ENCODE assay signal across 22 cellular contexts in genomic region chr13:90415902-90416301, GRCh38.
DNase-seq lines count a peak whose midpoint lies in the region; ATAC-seq and TF ChIP-seq lines count a peak whose summit lies in the region.
"Had no signal": no experiment of that assay in that cellular context is flagged by ENCODE, and none has a peak within 500 bp of the region (broad histone marks: within the 10 kb centered on the region; RNA-seq: fewer than 3 reads in every experiment).

No MANE protein-coding gene starts in this region.

- no peaks in the 10 kb centered on the region for H3K9me2 ChIP-seq in GM23248 (ENCODE audit: insufficient read depth)

- no peaks in the 10 kb centered on the region for H3K36me3 Mint-ChIP-seq in activated CD4-positive, alpha-beta memory T cell treated with anti-CD3 and anti-CD28 coated beads, Interleukin-2, amount 10 ng/mL, durations not matched to agents 7 days and 5 days (ENCODE audit: low read depth)
- H3K36me3 Mint-ChIP-seq: activated naive CD4-positive, alpha-beta T cell treated with anti-CD3 and anti-CD28 coated beads, Interleukin-2, amount 50 U/mL, for 24 hours; naive thymus-derived CD4-positive, alpha-beta T cell had no signal

- TF ChIP-seq CTCF in choroid plexus epithelial cell (conservative IDR thresholded peaks at IDR 0.05; ENCODE audit: low read depth, low read length) (no peak), osteoblast (IDR thresholded peaks at IDR 0.05; ENCODE audit: extremely low read depth, low read depth, low read length) (no peak), heart left ventricle (IDR thresholded peaks at IDR 0.05) (no peak)

- H3K4me3 ChIP-seq in GM23248 (peak overlapping the region; percentile 14; the same call in 1 of the 2 replicates), SJSA1 (no peak overlapping the region), choroid plexus epithelial cell (ENCODE audit: low read depth, low read length) (no peak overlapping the region), osteoblast (ENCODE audit: insufficient read depth, low read length) (no peak overlapping the region), heart left ventricle (no peak overlapping the region)
- H3K4me3 ChIP-seq: coronary artery, heart right ventricle, lower lobe of right lung, transverse colon had no signal

- CTCF ChIA-PET in activated CD4-positive, alpha-beta memory T cell treated with anti-CD3 and anti-CD28 coated beads, Interleukin-2, amount 10 ng/mL, durations not matched to agents 7 days and 5 days (lab: Charles Lee) = no interaction called here

- no peak overlapping the region for H3K27ac Mint-ChIP-seq in activated CD4-positive, alpha-beta memory T cell treated with anti-CD3 and anti-CD28 coated beads, Interleukin-2, amount 10 ng/mL, durations not matched to agents 7 days and 5 days
- H3K27ac Mint-ChIP-seq: activated CD8-positive, alpha-beta T cell treated with anti-CD3 and anti-CD28 coated beads for 36 hours; activated naive CD4-positive, alpha-beta T cell treated with anti-CD3 and anti-CD28 coated beads, Interleukin-2, amount 50 U/mL, for 24 hours; activated T-cell treated with anti-CD3 and anti-CD28 coated beads, Interleukin-2, amount 50 U/mL, for 24 hours; naive thymus-derived CD4-positive, alpha-beta T cell; stimulated activated naive CD8-positive, alpha-beta T cell treated with anti-CD3 and anti-CD28 coated beads, Interleukin-15, Interleukin-2, amounts not matched to agents 100 ng/mL and 50 ng/mL, for 24 hours had no signal

- H3K27me3 Mint-ChIP-seq in activated CD4-positive, alpha-beta memory T cell treated with anti-CD3 and anti-CD28 coated beads, Interleukin-2, amount 10 ng/mL, durations not matched to agents 7 days and 5 days = no peaks in the 10 kb centered on the region
- H3K27me3 Mint-ChIP-seq: activated CD8-positive, alpha-beta T cell treated with anti-CD3 and anti-CD28 coated beads for 36 hours; activated naive CD4-positive, alpha-beta T cell treated with anti-CD3 and anti-CD28 coated beads, Interleukin-2, amount 50 U/mL, for 24 hours; activated T-cell treated with anti-CD3 and anti-CD28 coated beads, Interleukin-2, amount 50 U/mL, for 24 hours; naive thymus-derived CD4-positive, alpha-beta T cell; stimulated activated naive CD8-positive, alpha-beta T cell treated with anti-CD3 and anti-CD28 coated beads, Interleukin-15, Interleukin-2, amounts not matched to agents 100 ng/mL and 50 ng/mL, for 24 hours had no signal

- ATAC-seq in heart left ventricle (no peak), HG03139 (IDR thresholded peaks at IDR 0.05; ENCODE audit: unreplicated experiment) (no peak), HG02870 (IDR thresholded peaks at IDR 0.05; ENCODE audit: unreplicated experiment) (no peak)
- ATAC-seq: activated CD8-positive, alpha-beta T cell treated with anti-CD3 and anti-CD28 coated beads for 36 hours; heart right ventricle; naive thymus-derived CD4-positive, alpha-beta T cell had no signal

- peak overlapping the region; percentile 65 for H3K27ac ChIP-seq in GM23248
- peak overlapping the region; percentile 63 for H3K27ac ChIP-seq in SJSA1
- H3K27ac ChIP-seq in osteoblast (ENCODE audit: low read depth, low read length) = peak overlapping the region; percentile 19
- H3K27ac ChIP-seq in heart left ventricle = no peak overlapping the region
- H3K27ac ChIP-seq: coronary artery, heart right ventricle, lower lobe of right lung, transverse colon, WERI-Rb-1 had no signal

- no peak for TF ChIP-seq POLR2A in heart left ventricle (IDR thresholded peaks at IDR 0.05)

- H3K9ac ChIP-seq in GM23248 = no peak overlapping the region

- H3K9me3 Mint-ChIP-seq in activated CD4-positive, alpha-beta memory T cell treated with anti-CD3 and anti-CD28 coated beads, Interleukin-2, amount 10 ng/mL, durations not matched to agents 7 days and 5 days = peaks cover 4% of the 10 kb centered on the region
- H3K9me3 Mint-ChIP-seq: activated T-cell treated with anti-CD3 and anti-CD28 coated beads, Interleukin-2, amount 50 U/mL, for 24 hours had no signal

- H3K4me1 Mint-ChIP-seq in activated CD4-positive, alpha-beta memory T cell treated with anti-CD3 and anti-CD28 coated beads, Interleukin-2, amount 10 ng/mL, durations not matched to agents 7 days and 5 days = no peaks in the 10 kb centered on the region
- H3K4me1 Mint-ChIP-seq: activated naive CD4-positive, alpha-beta T cell treated with anti-CD3 and anti-CD28 coated beads, Interleukin-2, amount 50 U/mL, for 24 hours; naive thymus-derived CD4-positive, alpha-beta T cell had no signal

- H3K9me3 ChIP-seq in GM23248 (ENCODE audit: low read depth) (no peaks in the 10 kb centered on the region), SJSA1 (replicated peaks) (no peaks in the 10 kb centered on the region), osteoblast (ENCODE audit: low read depth, low read length) (peaks cover 2% of the 10 kb centered on the region), heart left ventricle (no peaks in the 10 kb centered on the region)
- H3K9me3 ChIP-seq: heart right ventricle, lower lobe of right lung, transverse colon had no signal

- H3K27me3 ChIP-seq in GM23248 (replicated peaks; ENCODE audit: insufficient read depth) (no peaks in the 10 kb centered on the region), SJSA1 (replicated peaks) (no peaks in the 10 kb centered on the region), osteoblast (ENCODE audit: insufficient read depth, low read length) (no peaks in the 10 kb centered on the region), heart left ventricle (no peaks in the 10 kb centered on the region)
- H3K27me3 ChIP-seq: heart right ventricle, transverse colon had no signal

- H3K4me1 ChIP-seq in GM23248 (ENCODE audit: insufficient read depth) (peaks cover 35% of the 10 kb centered on the region), SJSA1 (replicated peaks) (peaks cover 29% of the 10 kb centered on the region), osteoblast (ENCODE audit: insufficient read depth, low read length) (peaks cover 23% of the 10 kb centered on the region), heart left ventricle (no peaks in the 10 kb centered on the region)
- H3K4me1 ChIP-seq: heart right ventricle, lower lobe of right lung, transverse colon had no signal

- H3K79me2 ChIP-seq in GM23248 (ENCODE audit: insufficient read depth) (no peaks in the 10 kb centered on the region), osteoblast (ENCODE audit: insufficient read depth, low read length) (no peaks in the 10 kb centered on the region)

- intact Hi-C loops in heart left ventricle (cut with DNase I) = no loop called here

- H3F3A ChIP-seq in GM23248 (ENCODE audit: insufficient read depth) = peaks cover 34% of the 10 kb centered on the region

- peak overlapping the region; percentile 54 for H3K4me2 ChIP-seq in GM23248 (ENCODE audit: unreplicated experiment)
- H3K4me2 ChIP-seq in osteoblast (ENCODE audit: insufficient read depth, low read length) = peak overlapping the region; percentile 14

- no peaks in the 10 kb centered on the region for H3K36me3 ChIP-seq in GM23248 (ENCODE audit: low read depth)
- H3K36me3 ChIP-seq in SJSA1 = no peaks in the 10 kb centered on the region
- no peaks in the 10 kb centered on the region for H3K36me3 ChIP-seq in osteoblast (ENCODE audit: insufficient read depth, low read length)
- H3K36me3 ChIP-seq in heart left ventricle = no peaks in the 10 kb centered on the region
- H3K36me3 ChIP-seq: heart right ventricle, lower lobe of right lung, transverse colon, WERI-Rb-1 had no signal

- peak; percentile 33 for DNase-seq in GM23248
- DNase-seq in SJSA1 (ENCODE audit: low read depth in 1 of 2, low spot score in 2 of 2) = no peak
- DNase-seq in choroid plexus epithelial cell (ENCODE audit: low read depth) = peak; percentile 23
- no peak for DNase-seq in osteoblast (ENCODE audit: insufficient read length, low spot score, missing footprints)
- DNase-seq in activated CD4-positive, alpha-beta memory T cell treated with anti-CD3 and anti-CD28 coated beads, Interleukin-2, amount 10 ng/mL, durations not matched to agents 7 days and 5 days = no peak
- no peak for DNase-seq in heart left ventricle
- DNase-seq: activated CD8-positive, alpha-beta T cell treated with anti-CD3 and anti-CD28 coated beads for 36 hours; activated T-cell treated with anti-CD3 and anti-CD28 coated beads, Interleukin-2, amount 50 U/mL, for 24 hours; AML-193; DND-41; heart right ventricle; lower lobe of right lung; naive thymus-derived CD4-positive, alpha-beta T cell; NCI-H1930; stimulated activated CD4-positive, alpha-beta T cell treated with anti-CD3 and anti-CD28 coated beads, Interleukin-2, amount 100 ng/mL, for 24 hours; transverse colon; WERI-Rb-1 had no signal

- POLR2A ChIA-PET in activated CD4-positive, alpha-beta memory T cell treated with anti-CD3 and anti-CD28 coated beads, Interleukin-2, amount 10 ng/mL, durations not matched to agents 7 days and 5 days (lab: Charles Lee) = no interaction called here

- WGBS in GM23248 (ENCODE audit: low coverage in 1 of 2, low lambda C conversion rate in 2 of 2, missing lambda C conversion rate in 2 of 2), 2 experiments = 66 to 73% methylated on average over 3 of the region's 3 CpGs
- WGBS in heart left ventricle, 4 donors = 63 to 71% (median 66%) methylated on average over 3 of the region's 3 CpGs

- in situ Hi-C loops in GM23248 (cut with MboI) = no loop called here

- no peak overlapping the region for H3K4me3 Mint-ChIP-seq in activated CD4-positive, alpha-beta memory T cell treated with anti-CD3 and anti-CD28 coated beads, Interleukin-2, amount 10 ng/mL, durations not matched to agents 7 days and 5 days
- H3K4me3 Mint-ChIP-seq: activated CD8-positive, alpha-beta T cell treated with anti-CD3 and anti-CD28 coated beads for 36 hours; activated naive CD4-positive, alpha-beta T cell treated with anti-CD3 and anti-CD28 coated beads, Interleukin-2, amount 50 U/mL, for 24 hours; activated T-cell treated with anti-CD3 and anti-CD28 coated beads, Interleukin-2, amount 50 U/mL, for 24 hours; naive thymus-derived CD4-positive, alpha-beta T cell; stimulated activated naive CD8-positive, alpha-beta T cell treated with anti-CD3 and anti-CD28 coated beads, Interleukin-15, Interleukin-2, amounts not matched to agents 100 ng/mL and 50 ng/mL, for 24 hours had no signal

- H4K20me1 ChIP-seq in GM23248 (ENCODE audit: insufficient read depth) (no peaks in the 10 kb centered on the region), osteoblast (ENCODE audit: insufficient read depth, low read length) (no peaks in the 10 kb centered on the region)

- H2AFZ ChIP-seq in GM23248 (peak overlapping the region; percentile 68), osteoblast (ENCODE audit: low read length) (peak overlapping the region; percentile 65)

Comparison
In these comparisons a context has a peak if more than half of its experiments do, and no peak if none do; other contexts are left out.
1. DNase-seq: peak in GM23248 (single experiment) and choroid plexus epithelial cell (single experiment); none in SJSA1 (0 of 2), osteoblast (single experiment), activated CD4-positive, alpha-beta memory T cell treated with anti-CD3 and anti-CD28 coated beads, Interleukin-2, amount 10 ng/mL, durations not matched to agents 7 days and 5 days (single experiment) and heart left ventricle (0 of 5).
2. H3K27ac ChIP-seq: peak in GM23248 (single experiment), SJSA1 (single experiment) and osteoblast (single experiment); none in heart left ventricle (0 of 12).